17 cellular contexts compared by ENCODE assay signal in the genomic region with DNA sequence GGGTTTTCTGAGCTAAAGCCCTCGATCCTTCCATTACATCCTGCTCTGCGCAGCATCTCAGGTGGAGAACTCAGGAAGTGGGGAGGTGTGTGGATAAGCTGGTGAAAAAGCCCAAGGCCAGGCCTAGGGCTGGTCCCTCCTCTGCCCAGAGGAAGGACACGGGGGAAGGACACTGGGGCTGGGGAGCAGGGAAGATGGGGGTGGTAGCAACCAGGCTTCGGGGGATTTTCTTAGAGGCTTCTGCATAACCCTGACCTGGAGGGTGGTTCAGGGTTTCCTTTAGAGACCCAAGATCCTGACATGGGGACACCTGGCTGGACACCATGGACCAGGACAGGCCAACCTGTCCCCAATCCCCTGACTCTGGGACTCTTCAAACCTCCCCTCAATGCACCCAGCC. TPM values are rescaled to one million over a fixed set of nuclear protein-coding genes. Genes with fewer than 3 reads are reported as not detected.
A peak's percentile ranks its signal among the peaks of the same experiment; 100 is the strongest.
DNase-seq lines count a peak whose midpoint lies in the region; ATAC-seq and TF ChIP-seq lines count a peak whose summit lies in the region.
"Had no signal": no experiment of that assay in that cellular context is flagged by ENCODE, and none has a peak within 500 bp of the region (broad histone marks: within the 10 kb centered on the region; RNA-seq: fewer than 3 reads in every experiment).

No MANE protein-coding gene starts in this region.

- no peaks in the 10 kb centered on the region for H3K9me3 ChIP-seq in KOPT-K1 (ENCODE audit: insufficient read depth, low read length, poor library complexity, severe bottlenecking)
- H3K9me3 ChIP-seq in effector memory CD4-positive, alpha-beta T cell (ENCODE audit: control insufficient read depth, low read length) = no peaks in the 10 kb centered on the region
- H3K9me3 ChIP-seq: heart left ventricle, vagina had no signal

- H3K4me3 ChIP-seq in effector memory CD4-positive, alpha-beta T cell (ENCODE audit: insufficient read depth, low read depth, low read length, poor library complexity, severe bottlenecking) = peak overlapping the region; percentile 5
- H3K4me3 ChIP-seq: heart left ventricle, smooth muscle cell, vagina had no signal

- H3K27me3 ChIP-seq in effector memory CD4-positive, alpha-beta T cell (replicated peaks; ENCODE audit: control insufficient read depth, insufficient read depth, low read length, poor library complexity, severe bottlenecking) = no peaks in the 10 kb centered on the region
- H3K27me3 ChIP-seq: vagina had no signal

- H3K27ac Mint-ChIP-seq in activated CD4-positive, alpha-beta T cell treated with anti-CD3 and anti-CD28 coated beads, Interleukin-2, amount 10 ng/mL, durations not matched to agents 24 days and 14 days = peak overlapping the region; percentile 20
- no peak overlapping the region for H3K27ac Mint-ChIP-seq in osteocyte (ENCODE audit: unreplicated experiment)
- H3K27ac Mint-ChIP-seq: brain, H9 had no signal

- no peaks in the 10 kb centered on the region for H3K36me3 ChIP-seq in KOPT-K1 (ENCODE audit: insufficient read depth, low read length)
- H3K36me3 ChIP-seq in effector memory CD4-positive, alpha-beta T cell (ENCODE audit: control insufficient read depth, insufficient read depth, low read length) = no peaks in the 10 kb centered on the region
- H3K36me3 ChIP-seq: heart left ventricle, vagina had no signal

- no peak for TF ChIP-seq CTCF in osteocyte (IDR thresholded peaks at IDR 0.05)

- intact Hi-C loops in activated CD4-positive, alpha-beta T cell treated with anti-CD3 and anti-CD28 coated beads, Interleukin-2, amount 10 ng/mL, durations not matched to agents 24 days and 14 days (cut with micrococcal nuclease) = no loop called here

- peaks cover 64% of the 10 kb centered on the region for H3K4me1 ChIP-seq in effector memory CD4-positive, alpha-beta T cell (ENCODE audit: control insufficient read depth, insufficient read depth, low read length, poor library complexity, severe bottlenecking)
- H3K4me1 ChIP-seq: vagina had no signal

- no peaks in the 10 kb centered on the region for H3K9me3 Mint-ChIP-seq in activated CD4-positive, alpha-beta T cell treated with anti-CD3 and anti-CD28 coated beads, Interleukin-2, amount 10 ng/mL, durations not matched to agents 24 days and 14 days
- H3K9me3 Mint-ChIP-seq in osteocyte (ENCODE audit: unreplicated experiment) = no peaks in the 10 kb centered on the region
- H3K9me3 Mint-ChIP-seq: H9 had no signal

- DNase-seq in activated CD4-positive, alpha-beta T cell treated with anti-CD3 and anti-CD28 coated beads, Interleukin-2, amount 10 ng/mL, durations not matched to agents 24 days and 14 days = no peak
- DNase-seq in activated CD4-positive, alpha-beta T cell treated with anti-CD3 and anti-CD28 coated beads for 48 hours = no peak
- DNase-seq in effector memory CD4-positive, alpha-beta T cell = no peak
- DNase-seq in osteocyte (ENCODE audit: extremely low spot score, unreplicated experiment) (peak; percentile 48), medulla oblongata (ENCODE audit: extremely low spot score) (no peak), amygdala (lab: John Stamatoyannopoulos, UW) (no peak)
- DNase-seq: H9, heart left ventricle, NCI-H526 treated with DMSO at 0.1 percent for 48 hours, PC-3 had no signal

- H3K36me3 Mint-ChIP-seq in activated CD4-positive, alpha-beta T cell treated with anti-CD3 and anti-CD28 coated beads, Interleukin-2, amount 10 ng/mL, durations not matched to agents 24 days and 14 days (ENCODE audit: low read depth) = no peaks in the 10 kb centered on the region
- H3K36me3 Mint-ChIP-seq in osteocyte (ENCODE audit: unreplicated experiment) = no peaks in the 10 kb centered on the region
- H3K36me3 Mint-ChIP-seq: brain had no signal

- H3K4me1 Mint-ChIP-seq in activated CD4-positive, alpha-beta T cell treated with anti-CD3 and anti-CD28 coated beads, Interleukin-2, amount 10 ng/mL, durations not matched to agents 24 days and 14 days = peaks cover 56% of the 10 kb centered on the region
- no peaks in the 10 kb centered on the region for H3K4me1 Mint-ChIP-seq in osteocyte (ENCODE audit: unreplicated experiment)
- H3K4me1 Mint-ChIP-seq: brain, H9 had no signal

- peak overlapping the region; percentile 72 for H3K4me3 Mint-ChIP-seq in activated CD4-positive, alpha-beta T cell treated with anti-CD3 and anti-CD28 coated beads, Interleukin-2, amount 10 ng/mL, durations not matched to agents 24 days and 14 days
- H3K4me3 Mint-ChIP-seq in osteocyte (ENCODE audit: unreplicated experiment) = no peak overlapping the region
- H3K4me3 Mint-ChIP-seq: brain, H9 had no signal

- H3K27me3 Mint-ChIP-seq in activated CD4-positive, alpha-beta T cell treated with anti-CD3 and anti-CD28 coated beads, Interleukin-2, amount 10 ng/mL, durations not matched to agents 24 days and 14 days = no peaks in the 10 kb centered on the region
- H3K27me3 Mint-ChIP-seq in osteocyte (ENCODE audit: unreplicated experiment) = peaks cover 9% of the 10 kb centered on the region

- no peak for ATAC-seq in GM21390 (IDR thresholded peaks at IDR 0.05; ENCODE audit: unreplicated experiment)
- ATAC-seq: heart left ventricle, PC-3 had no signal

- H3K27ac ChIP-seq in KOPT-K1 (ENCODE audit: low read depth, low read length, poor library complexity, severe bottlenecking) = peak overlapping the region; percentile 97
- H3K27ac ChIP-seq in effector memory CD4-positive, alpha-beta T cell (ENCODE audit: insufficient read depth, low read length, poor library complexity, severe bottlenecking) = peak overlapping the region; percentile 98
- H3K27ac ChIP-seq: heart left ventricle, vagina had no signal

RNA-seq across cellular contexts. Expression of gene SUN5, which starts 37.9 kb away (rescaled TPM):
- not detected in 2 replicates for total RNA-seq in activated CD4-positive, alpha-beta T cell treated with anti-CD3 and anti-CD28 coated beads, Interleukin-2, amount 10 ng/mL, durations not matched to agents 24 days and 14 days
- not detected in 2 replicates for total RNA-seq in osteocyte
- total RNA-seq: dermis microvascular lymphatic vessel endothelial cell, H9, heart left ventricle, mononuclear cell, PC-3, smooth muscle cell, vagina had no signal

RNA-seq across cellular contexts. Expression of gene BPIFB2, which starts 41.1 kb away (rescaled TPM):
- not detected in 2 replicates for total RNA-seq in activated CD4-positive, alpha-beta T cell treated with anti-CD3 and anti-CD28 coated beads, Interleukin-2, amount 10 ng/mL, durations not matched to agents 24 days and 14 days
- total RNA-seq in osteocyte = not detected in 2 replicates
- total RNA-seq: dermis microvascular lymphatic vessel endothelial cell, H9, heart left ventricle, mononuclear cell, PC-3, smooth muscle cell, vagina had no signal
